In the genomic region with DNA sequence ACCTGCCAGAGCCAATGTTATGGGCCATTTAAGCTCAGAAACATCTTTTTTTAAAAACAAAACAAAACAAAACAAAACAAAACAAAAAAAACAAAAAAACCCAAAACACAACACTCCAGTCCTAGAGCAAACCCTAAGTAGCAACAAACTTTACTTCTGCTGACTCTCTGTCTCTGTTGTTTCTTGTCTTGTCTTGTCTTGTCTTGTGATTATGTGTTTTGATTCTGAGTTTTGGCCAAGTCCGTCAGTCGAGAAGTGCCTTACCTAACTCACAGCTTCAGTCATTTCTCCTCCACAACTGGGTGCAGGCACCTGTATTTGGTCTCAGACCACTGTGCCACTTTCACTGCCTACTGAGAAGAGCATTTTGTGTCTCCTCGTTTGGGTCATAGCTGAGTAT, we compare ENCODE assay signal across 9 cellular contexts.
"Had no signal": no experiment of that assay in that cellular context is flagged by ENCODE, and none has a peak within 500 bp of the region (broad histone marks: within the 10 kb centered on the region; RNA-seq: fewer than 3 reads in every experiment).

No MANE protein-coding gene starts in this region.

- H3K27me3 Mint-ChIP-seq: IgD-negative memory B cell had no signal

- FAIRE-seq: H54, HepG2 had no signal

- H3K27ac ChIP-seq: GM23248, HL-60 had no signal

- H3K36me3 Mint-ChIP-seq: IgD-negative memory B cell had no signal

- H3K4me3 Mint-ChIP-seq: H9, IgD-negative memory B cell had no signal

- H3K27ac Mint-ChIP-seq: H9, IgD-negative memory B cell had no signal

- H3K4me1 Mint-ChIP-seq: IgD-negative memory B cell had no signal

- H3K9ac ChIP-seq: GM23248 had no signal

- DNase-seq: GM23248, GOT3, H9, HCEC 1CT, KG1 had no signal

- H3K4me3 ChIP-seq: GM23248 had no signal

- H2AFZ ChIP-seq: GM23248 had no signal
